In genomic region chr2:28620801-28621171, GRCh38 we compare ENCODE assay signal across 8 cellular contexts.
DNase-seq lines count a peak whose midpoint lies in the region; ATAC-seq and TF ChIP-seq lines count a peak whose summit lies in the region.

No MANE protein-coding gene starts in this region.

- peaks cover 83% of the 10 kb centered on the region for H3K4me1 Mint-ChIP-seq in activated CD4-positive, alpha-beta T cell treated with anti-CD3 and anti-CD28 coated beads, Interleukin-2, amount 10 ng/mL, durations not matched to agents 7 days and 5 days

- ATAC-seq in body of pancreas, result no peak
- no peak for ATAC-seq in thoracic aorta (ENCODE audit: insufficient number of reproducible peaks, low FRiP score, low read depth)
- no peak for ATAC-seq in HG03139 (IDR thresholded peaks at IDR 0.05; ENCODE audit: unreplicated experiment)
- ATAC-seq in GM18907 (IDR thresholded peaks at IDR 0.05; ENCODE audit: unreplicated experiment), result no peak

- CTCF ChIA-PET in activated CD4-positive, alpha-beta T cell treated with anti-CD3 and anti-CD28 coated beads, Interleukin-2, amount 10 ng/mL, durations not matched to agents 7 days and 5 days (lab: Charles Lee), result interaction anchor here (1.0 to 8.2 kb wide), 8 partner anchors 9 to 296 kb away, joined by 3 to 55 read pairs (median 4); partner anchors contain the start of gene PPP1CB

- POLR2A ChIA-PET in activated CD4-positive, alpha-beta T cell treated with anti-CD3 and anti-CD28 coated beads, Interleukin-2, amount 10 ng/mL, durations not matched to agents 7 days and 5 days (lab: Charles Lee), result no interaction called here

- peak overlapping the region; percentile 60 for H3K4me3 Mint-ChIP-seq in activated CD4-positive, alpha-beta T cell treated with anti-CD3 and anti-CD28 coated beads, Interleukin-2, amount 10 ng/mL, durations not matched to agents 7 days and 5 days

- H3K27ac Mint-ChIP-seq in activated CD4-positive, alpha-beta T cell treated with anti-CD3 and anti-CD28 coated beads, Interleukin-2, amount 10 ng/mL, durations not matched to agents 7 days and 5 days, result peak overlapping the region; percentile 94

- no peak for DNase-seq in activated CD4-positive, alpha-beta T cell treated with anti-CD3 and anti-CD28 coated beads, Interleukin-2, amount 10 ng/mL, durations not matched to agents 7 days and 5 days
- DNase-seq in activated CD4-positive, alpha-beta T cell treated with anti-CD3 and anti-CD28 coated beads for 1 hour, result no peak
- DNase-seq in body of pancreas (no peak), thoracic aorta (ENCODE audit: low spot score) (no peak), occipital lobe (lab: John Stamatoyannopoulos, UW) (no peak)

- peak overlapping the region in 1 of 2 donors; percentile 48 for H3K9ac ChIP-seq in mucosa of rectum (ENCODE audit: low read depth in 1 of 2, low read length in 2 of 2)

- H3K9me3 ChIP-seq in body of pancreas (no peaks in the 10 kb centered on the region), mucosa of rectum (ENCODE audit: control insufficient read depth in 2 of 2, low read length in 2 of 2) (no peaks in the 10 kb centered on the region), thoracic aorta (no peaks in the 10 kb centered on the region)

- H3K9me3 Mint-ChIP-seq in activated CD4-positive, alpha-beta T cell treated with anti-CD3 and anti-CD28 coated beads, Interleukin-2, amount 10 ng/mL, durations not matched to agents 7 days and 5 days, result no peaks in the 10 kb centered on the region

- 67 to 82% methylated on average over 4 of the region's 4 CpGs for WGBS in body of pancreas, 2 donors

- peaks cover 12% of the 10 kb centered on the region for H3K36me3 Mint-ChIP-seq in activated CD4-positive, alpha-beta T cell treated with anti-CD3 and anti-CD28 coated beads, Interleukin-2, amount 10 ng/mL, durations not matched to agents 7 days and 5 days (ENCODE audit: low read depth)

- no peak overlapping the region for H3K4me3 ChIP-seq in body of pancreas
- peak overlapping the region in 1 of 2 donors; percentile 29 for H3K4me3 ChIP-seq in mucosa of rectum (ENCODE audit: low read length in 2 of 2)
- H3K4me3 ChIP-seq in thoracic aorta, result no peak overlapping the region

- H3K27me3 ChIP-seq in body of pancreas, result no peaks in the 10 kb centered on the region
- no peaks in the 10 kb centered on the region for H3K27me3 ChIP-seq in mucosa of rectum (ENCODE audit: control insufficient read depth in 2 of 2, insufficient read depth in 2 of 2, low read length in 2 of 2)
- no peaks in the 10 kb centered on the region for H3K27me3 ChIP-seq in thoracic aorta (replicated peaks; ENCODE audit: insufficient read depth)

- H3K36me3 ChIP-seq in body of pancreas (replicated peaks in 1 of 2; ENCODE audit: insufficient read depth in 1 of 2, low read depth in 2 of 2), result no peaks in the 10 kb centered on the region
- H3K36me3 ChIP-seq in mucosa of rectum (ENCODE audit: control insufficient read depth in 2 of 2, insufficient read depth in 2 of 2, low read length in 2 of 2), result no peaks in the 10 kb centered on the region
- H3K36me3 ChIP-seq in thoracic aorta, result no peaks in the 10 kb centered on the region

- H3K27me3 Mint-ChIP-seq in activated CD4-positive, alpha-beta T cell treated with anti-CD3 and anti-CD28 coated beads, Interleukin-2, amount 10 ng/mL, durations not matched to agents 7 days and 5 days, result no peaks in the 10 kb centered on the region

- H3K4me1 ChIP-seq in body of pancreas, result peaks cover 40% of the 10 kb centered on the region
- peaks cover 35 to 50% of the 10 kb centered on the region in 2 donors for H3K4me1 ChIP-seq in mucosa of rectum (ENCODE audit: control insufficient read depth in 2 of 2, insufficient read depth in 2 of 2, low read length in 2 of 2)
- peaks cover 39 to 88% of the 10 kb centered on the region in 2 donors for H3K4me1 ChIP-seq in thoracic aorta (ENCODE audit: control insufficient read depth in 1 of 2, low read depth in 2 of 2)

- peak overlapping the region; percentile 77 to 94 (median 86) for H3K27ac ChIP-seq in body of pancreas
- H3K27ac ChIP-seq in mucosa of rectum (ENCODE audit: low read depth in 2 of 2, low read length in 2 of 2), result peak overlapping the region; percentile 92 to 95
- H3K27ac ChIP-seq in thoracic aorta, result peak overlapping the region; percentile 99 to 100

- intact Hi-C loops in body of pancreas (cut with DNase I), result no loop called here

- TF ChIP-seq POLR2A in body of pancreas (IDR thresholded peaks at IDR 0.05), result no peak

- TF ChIP-seq CTCF in body of pancreas (IDR thresholded peaks at IDR 0.05), result no peak
- TF ChIP-seq CTCF in thoracic aorta (IDR thresholded peaks at IDR 0.05), result no peak
